Comparison of ENCODE assay signal across 1 cellular context in genomic region chr17:72115789-72116520, GRCh38.
TF ChIP-seq lines count a peak whose summit lies in the region.

No MANE protein-coding gene starts in this region.

TF ChIP-seq in WTC11, 78 proteins besides CTCF, POLR2A, EP300 and RAD21 (continued from another document):
- TF ChIP-seq FOXK1 (CRISPR knock-in tag; IDR thresholded peaks at IDR 0.05) (0 out of 2 replicates have a peak, but pooled peaks have one; percentile 26), MXD4 (CRISPR knock-in tag; IDR thresholded peaks at IDR 0.05; ENCODE audit: borderline replicate concordance) (no peak), ESRRA (CRISPR knock-in tag; IDR thresholded peaks at IDR 0.05; ENCODE audit: borderline replicate concordance) (peak; percentile 89; the same call in 1 of the 2 replicates), MYBL2 (CRISPR knock-in tag; IDR thresholded peaks at IDR 0.05) (peak; percentile 44; the same call in 1 of the 2 replicates), ETV6 (CRISPR knock-in tag; IDR thresholded peaks at IDR 0.05) (no peak), FOXP1 (CRISPR knock-in tag; IDR thresholded peaks at IDR 0.05; ENCODE audit: borderline replicate concordance) (peak; percentile 30; the same call in 1 of the 2 replicates), MLX (CRISPR knock-in tag; IDR thresholded peaks at IDR 0.05) (no peak), ZBTB21 (CRISPR knock-in tag; IDR thresholded peaks at IDR 0.05; ENCODE audit: borderline replicate concordance) (peak; percentile 57; the same call in 1 of the 2 replicates)
